ENCODE assay signal across 35 cellular contexts in the genomic region with DNA sequence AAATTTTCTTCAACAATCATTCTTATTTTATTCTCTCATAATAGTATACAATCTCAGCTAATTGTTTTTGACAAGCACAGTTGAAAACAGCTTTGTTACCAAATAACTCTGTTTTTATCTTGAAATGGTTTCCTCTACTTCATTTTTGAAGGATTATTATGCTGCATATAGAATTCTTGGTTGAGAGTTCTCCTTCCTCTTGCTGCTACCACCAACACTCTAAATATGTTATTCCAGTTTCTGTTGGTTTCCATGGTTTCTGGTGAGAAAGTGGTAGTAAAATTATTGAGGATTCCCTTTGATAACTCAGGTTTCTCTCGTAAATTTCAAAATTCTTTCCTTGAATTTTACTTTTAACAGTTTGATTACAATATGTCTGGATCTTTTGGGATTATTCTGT.
"Had no signal": no experiment of that assay in that cellular context is flagged by ENCODE, and none has a peak within 500 bp of the region (broad histone marks: within the 10 kb centered on the region; RNA-seq: fewer than 3 reads in every experiment).

No MANE protein-coding gene starts in this region.

- H3K9ac ChIP-seq: KMS-11 had no signal

- DNase-seq: Karpas-422, Kasumi-1, MG63, MM.1S, MV-4-11, NCI-H1048, NCI-H1092, NCI-H1092 treated with DMSO at 0.1 percent for 48 hours, NCI-H1105, NCI-H1105 treated with DMSO at 0.1 percent for 48 hours, NCI-H1417, NCI-H1417 treated with DMSO at 0.1 percent for 48 hours, NCI-H1436, NCI-H1436 treated with DMSO at 0.1 percent for 48 hours, NCI-H146, NCI-H1694 treated with DMSO at 0.1 percent for 48 hours, NCI-H187, NCI-H187 treated with DMSO at 0.1 percent for 48 hours, NCI-H1930, NCI-H2029, NCI-H2029 treated with DMSO at 0.1 percent for 48 hours, NCI-H2081, NCI-H2081 treated with DMSO at 0.1 percent for 48 hours, NCI-H2107, NCI-H2171, NCI-H2171 treated with DMSO at 0.1 percent for 48 hours, NCI-H2227 treated with DMSO at 0.1 percent for 48 hours, NCI-H226, NCI-H345, NCI-H446, NCI-H446 treated with DMSO at 0.1 percent for 48 hours, NCI-H510A, NCI-H510A treated with DMSO at 0.1 percent for 48 hours, NCI-H524 had no signal

- H3K4me2 ChIP-seq: KMS-11 had no signal

- H3K27ac ChIP-seq: KMS-11 had no signal

- H3K27me3 ChIP-seq: MG63 had no signal

- H3K36me3 ChIP-seq: MG63 had no signal

- H3K4me3 ChIP-seq: MG63 had no signal

- H3K9me3 ChIP-seq: MG63 had no signal
